In genomic region chr1:161307230-161307768, GRCh38 we compare ENCODE assay signal across 8 cellular contexts. TPM values are rescaled to one million over a fixed set of nuclear protein-coding genes. Genes with fewer than 3 reads are reported as not detected.
DNase-seq lines count a peak whose midpoint lies in the region; ATAC-seq and TF ChIP-seq lines count a peak whose summit lies in the region.

No MANE protein-coding gene starts in this region.

- no peaks in the 10 kb centered on the region for H3K9me3 ChIP-seq in SJCRH30 (replicated peaks)

- POLR2A ChIA-PET in activated CD4-positive, alpha-beta T cell treated with anti-CD3 and anti-CD28 coated beads, Interleukin-2, amount 10 ng/mL, durations not matched to agents 7 days and 5 days (lab: Charles Lee): no interaction called here

- no peaks in the 10 kb centered on the region for H3K36me3 ChIP-seq in SJCRH30

- peak; percentile 18 for DNase-seq in activated CD4-positive, alpha-beta T cell treated with anti-CD3 and anti-CD28 coated beads, Interleukin-2, amount 10 ng/mL, durations not matched to agents 7 days and 5 days
- no peak for DNase-seq in activated CD4-positive, alpha-beta T cell treated with anti-CD3 and anti-CD28 coated beads for 4 hours
- DNase-seq in SJCRH30 (peak; percentile 26 to 50), fibroblast of mammary gland (ENCODE audit: low read depth) (peak; percentile 91), superior temporal gyrus (ENCODE audit: extremely low spot score) (no peak), hippocampal formation (lab: John Stamatoyannopoulos, UW) (no peak)
- DNase-seq in stimulated activated naive B cell treated with anti-CD40 and anti-IgM and Interleukin-4, amounts not matched to agents 10 μg/mL and 1 μg/mL and 100 μg/mL, for 72 hours: peak; percentile 48

- CTCF ChIA-PET in activated CD4-positive, alpha-beta T cell treated with anti-CD3 and anti-CD28 coated beads, Interleukin-2, amount 10 ng/mL, durations not matched to agents 7 days and 5 days (lab: Charles Lee): interaction anchor here (1.3 to 1.7 kb wide), 3 partner anchors 10 to 131 kb away, joined by 3 to 5 read pairs (median 4); no protein-coding TSS in a partner anchor

- H3K27ac ChIP-seq in SJCRH30: no peak overlapping the region

- peak overlapping the region; percentile 23; the same call in 1 of the 2 replicates for H3K4me3 ChIP-seq in SJCRH30
- no peak overlapping the region for H3K4me3 ChIP-seq in fibroblast of mammary gland (ENCODE audit: control insufficient read depth, low read depth, low read length)

- ATAC-seq in stimulated activated naive B cell treated with anti-CD40 and anti-IgM and Interleukin-4, amounts not matched to agents 10 μg/mL and 1 μg/mL and 100 μg/mL, for 72 hours (replicated peaks): peak; percentile 68 to 76
- ATAC-seq in GM21381 (IDR thresholded peaks at IDR 0.05; ENCODE audit: unreplicated experiment): no peak

- no peak overlapping the region for H3K4me3 Mint-ChIP-seq in activated CD4-positive, alpha-beta T cell treated with anti-CD3 and anti-CD28 coated beads, Interleukin-2, amount 10 ng/mL, durations not matched to agents 7 days and 5 days
- H3K4me3 Mint-ChIP-seq in stimulated activated naive B cell treated with anti-CD40 and anti-IgM and Interleukin-4, amounts not matched to agents 10 μg/mL and 1 μg/mL and 100 μg/mL, for 72 hours: peak overlapping the region; percentile 49 to 94

- no peaks in the 10 kb centered on the region for H3K27me3 ChIP-seq in SJCRH30

- peaks cover 4% of the 10 kb centered on the region for H3K27me3 Mint-ChIP-seq in activated CD4-positive, alpha-beta T cell treated with anti-CD3 and anti-CD28 coated beads, Interleukin-2, amount 10 ng/mL, durations not matched to agents 7 days and 5 days
- no peaks in the 10 kb centered on the region for H3K27me3 Mint-ChIP-seq in stimulated activated naive B cell treated with anti-CD40 and anti-IgM and Interleukin-4, amounts not matched to agents 10 μg/mL and 1 μg/mL and 100 μg/mL, for 72 hours

- peaks cover 4% of the 10 kb centered on the region for H3K36me3 Mint-ChIP-seq in activated CD4-positive, alpha-beta T cell treated with anti-CD3 and anti-CD28 coated beads, Interleukin-2, amount 10 ng/mL, durations not matched to agents 7 days and 5 days (ENCODE audit: low read depth)
- H3K36me3 Mint-ChIP-seq in stimulated activated naive B cell treated with anti-CD40 and anti-IgM and Interleukin-4, amounts not matched to agents 10 μg/mL and 1 μg/mL and 100 μg/mL, for 72 hours: peaks cover 0 to 7% of the 10 kb centered on the region in 2 donors

- H3K27ac Mint-ChIP-seq in activated CD4-positive, alpha-beta T cell treated with anti-CD3 and anti-CD28 coated beads, Interleukin-2, amount 10 ng/mL, durations not matched to agents 7 days and 5 days: peak overlapping the region; percentile 98
- H3K27ac Mint-ChIP-seq in stimulated activated naive B cell treated with anti-CD40 and anti-IgM and Interleukin-4, amounts not matched to agents 10 μg/mL and 1 μg/mL and 100 μg/mL, for 72 hours: peak overlapping the region; percentile 70

- TF ChIP-seq CTCF in fibroblast of mammary gland (conservative IDR thresholded peaks at IDR 0.05; ENCODE audit: control insufficient read depth, insufficient read depth, low read depth, low read length): no peak

- H3K4me1 Mint-ChIP-seq in activated CD4-positive, alpha-beta T cell treated with anti-CD3 and anti-CD28 coated beads, Interleukin-2, amount 10 ng/mL, durations not matched to agents 7 days and 5 days: peaks cover 39% of the 10 kb centered on the region
- peaks cover 27 to 47% of the 10 kb centered on the region in 2 donors for H3K4me1 Mint-ChIP-seq in stimulated activated naive B cell treated with anti-CD40 and anti-IgM and Interleukin-4, amounts not matched to agents 10 μg/mL and 1 μg/mL and 100 μg/mL, for 72 hours

- H3K4me1 ChIP-seq in SJCRH30: peaks cover 14% of the 10 kb centered on the region; the same call in 1 of the 2 replicates

- H3K9me3 Mint-ChIP-seq in activated CD4-positive, alpha-beta T cell treated with anti-CD3 and anti-CD28 coated beads, Interleukin-2, amount 10 ng/mL, durations not matched to agents 7 days and 5 days: peaks cover 2% of the 10 kb centered on the region
- no peaks in the 10 kb centered on the region for H3K9me3 Mint-ChIP-seq in stimulated activated naive B cell treated with anti-CD40 and anti-IgM and Interleukin-4, amounts not matched to agents 10 μg/mL and 1 μg/mL and 100 μg/mL, for 72 hours

RNA-seq across cellular contexts. Expression of gene MPZ, which starts 2.5 kb away (rescaled TPM):
- 1 to 10 TPM; 4.5 to 5.2 TPM for total RNA-seq in activated CD4-positive, alpha-beta T cell treated with anti-CD3 and anti-CD28 coated beads, Interleukin-2, amount 10 ng/mL, durations not matched to agents 7 days and 5 days
- total RNA-seq in SJCRH30 (2014; rRNA removed; shearing (Covaris generic)): 0.71 and 1.1 TPM in 2 replicates

RNA-seq across cellular contexts. Expression of gene SDHC, which starts 6.9 kb away (rescaled TPM):
- 100 to 1,000 TPM; 159 to 169 TPM for total RNA-seq in activated CD4-positive, alpha-beta T cell treated with anti-CD3 and anti-CD28 coated beads, Interleukin-2, amount 10 ng/mL, durations not matched to agents 7 days and 5 days
- total RNA-seq in SJCRH30 (2014; rRNA removed; shearing (Covaris generic)): 53.8 and 61.8 TPM in 2 replicates

RNA-seq across cellular contexts. Expression of gene PCP4L1, which starts 48.8 kb away (rescaled TPM):
- under 1 TPM in 1 of 2 experiments, not detected in 1; 0.15 TPM for total RNA-seq in activated CD4-positive, alpha-beta T cell treated with anti-CD3 and anti-CD28 coated beads, Interleukin-2, amount 10 ng/mL, durations not matched to agents 7 days and 5 days
- 0.28 TPM in 1 of 2 replicates, not detected in the other for total RNA-seq in SJCRH30 (2014; rRNA removed; shearing (Covaris generic))

Comparison
In these comparisons a context has a peak if more than half of its experiments do, and no peak if none do; other contexts are left out.
1. DNase-seq: peak in activated CD4-positive, alpha-beta T cell treated with anti-CD3 and anti-CD28 coated beads, Interleukin-2, amount 10 ng/mL, durations not matched to agents 7 days and 5 days (single experiment), SJCRH30 (2 of 2), fibroblast of mammary gland (single experiment) and stimulated activated naive B cell treated with anti-CD40 and anti-IgM and Interleukin-4, amounts not matched to agents 10 μg/mL and 1 μg/mL and 100 μg/mL, for 72 hours (single experiment); none in activated CD4-positive, alpha-beta T cell treated with anti-CD3 and anti-CD28 coated beads for 4 hours (0 of 2), superior temporal gyrus (single experiment) and hippocampal formation (0 of 2).